ENCODE assay signal across 1 cellular context in genomic region chr7:820341-820740, GRCh38.
TF ChIP-seq lines count a peak whose summit lies in the region.

No MANE protein-coding gene starts in this region.

TF ChIP-seq in liver, 16 proteins besides CTCF, POLR2A, EP300 and RAD21:
- TF ChIP-seq GABPA (IDR thresholded peaks at IDR 0.05 in 1 of 2, conservative IDR thresholded peaks at IDR 0.05 in 1 of 2) (no peak), JUND (IDR thresholded peaks at IDR 0.05) (no peak), HNF4A (conservative IDR thresholded peaks at IDR 0.05) (no peak), NR2F2 (IDR thresholded peaks at IDR 0.05) (no peak), FOXA1 (IDR thresholded peaks at IDR 0.05) (no peak), EGR1 (IDR thresholded peaks at IDR 0.05; ENCODE audit: low read depth in 2 of 2) (no peak), TAF1 (conservative IDR thresholded peaks at IDR 0.05) (no peak), REST (IDR thresholded peaks at IDR 0.05) (no peak), HNF4G (IDR thresholded peaks at IDR 0.05) (no peak), ATF3 (IDR thresholded peaks at IDR 0.05) (no peak), FOXA2 (IDR thresholded peaks at IDR 0.05) (no peak), YY1 (IDR thresholded peaks at IDR 0.05) (no peak), SP1 (IDR thresholded peaks at IDR 0.05) (no peak), RXRA (IDR thresholded peaks at IDR 0.05) (no peak)
- TF ChIP-seq, protein P1, sequence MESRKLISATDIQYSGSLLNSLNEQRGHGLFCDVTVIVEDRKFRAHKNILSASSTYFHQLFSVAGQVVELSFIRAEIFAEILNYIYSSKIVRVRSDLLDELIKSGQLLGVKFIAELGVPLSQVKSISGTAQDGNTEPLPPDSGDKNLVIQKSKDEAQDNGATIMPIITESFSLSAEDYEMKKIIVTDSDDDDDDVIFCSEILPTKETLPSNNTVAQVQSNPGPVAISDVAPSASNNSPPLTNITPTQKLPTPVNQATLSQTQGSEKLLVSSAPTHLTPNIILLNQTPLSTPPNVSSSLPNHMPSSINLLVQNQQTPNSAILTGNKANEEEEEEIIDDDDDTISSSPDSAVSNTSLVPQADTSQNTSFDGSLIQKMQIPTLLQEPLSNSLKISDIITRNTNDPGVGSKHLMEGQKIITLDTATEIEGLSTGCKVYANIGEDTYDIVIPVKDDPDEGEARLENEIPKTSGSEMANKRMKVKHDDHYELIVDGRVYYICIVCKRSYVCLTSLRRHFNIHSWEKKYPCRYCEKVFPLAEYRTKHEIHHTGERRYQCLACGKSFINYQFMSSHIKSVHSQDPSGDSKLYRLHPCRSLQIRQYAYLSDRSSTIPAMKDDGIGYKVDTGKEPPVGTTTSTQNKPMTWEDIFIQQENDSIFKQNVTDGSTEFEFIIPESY (IDR thresholded peaks at IDR 0.05), result no peak
- TF ChIP-seq, protein P2, sequence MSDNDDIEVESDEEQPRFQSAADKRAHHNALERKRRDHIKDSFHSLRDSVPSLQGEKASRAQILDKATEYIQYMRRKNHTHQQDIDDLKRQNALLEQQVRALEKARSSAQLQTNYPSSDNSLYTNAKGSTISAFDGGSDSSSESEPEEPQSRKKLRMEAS (IDR thresholded peaks at IDR 0.05), result no peak
